ENCODE assay signal across 15 cellular contexts in the genomic region with DNA sequence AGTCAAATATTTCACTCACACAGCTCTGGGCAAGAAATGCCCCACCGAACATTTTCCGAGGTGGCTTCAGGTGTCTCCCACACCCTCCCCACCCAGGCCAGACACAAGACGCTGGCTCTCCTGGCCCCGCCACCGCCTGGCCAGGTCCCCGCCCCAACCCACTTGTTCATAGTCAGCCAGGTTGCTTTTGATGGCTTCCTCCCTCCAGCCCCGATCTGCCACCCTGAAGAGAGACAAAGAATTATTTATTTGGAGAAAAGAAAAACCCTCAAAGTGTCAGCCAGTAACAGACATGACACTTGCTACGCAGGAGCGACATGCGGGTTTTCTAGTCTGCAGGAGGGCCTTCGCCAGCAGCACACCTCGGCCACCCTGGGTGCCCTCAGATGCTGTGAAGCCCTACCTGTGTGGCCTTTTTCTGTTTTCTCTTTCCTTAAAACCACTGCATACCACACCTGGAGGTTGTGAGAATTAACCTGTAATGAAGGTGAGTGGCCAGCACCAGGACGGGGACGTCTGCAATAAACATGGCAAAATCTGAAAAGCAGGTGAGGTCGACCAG. TPM values are rescaled to one million over a fixed set of nuclear protein-coding genes. Genes with fewer than 3 reads are reported as not detected.
DNase-seq lines count a peak whose midpoint lies in the region; ATAC-seq and TF ChIP-seq lines count a peak whose summit lies in the region.
"Had no signal": no experiment of that assay in that cellular context is flagged by ENCODE, and none has a peak within 500 bp of the region (broad histone marks: within the 10 kb centered on the region; RNA-seq: fewer than 3 reads in every experiment).

No MANE protein-coding gene starts in this region.

- no peaks in the 10 kb centered on the region for H3K9me3 ChIP-seq in CD8-positive, alpha-beta T cell (ENCODE audit: low read length)
- no peaks in the 10 kb centered on the region for H3K9me3 ChIP-seq in neuron (ENCODE audit: low read length)
- H3K9me3 ChIP-seq: ovary had no signal

- no peak for ATAC-seq in CD8-positive, alpha-beta T cell
- ATAC-seq in GM18868 (IDR thresholded peaks at IDR 0.05; ENCODE audit: unreplicated experiment): no peak

- peak overlapping the region; percentile 37 for H2AFZ ChIP-seq in neuron (ENCODE audit: low read depth, low read length)

- POLR2A ChIA-PET in CD8-positive, alpha-beta T cell (lab: Charles Lee): no interaction called here

- no peak overlapping the region for H3K4me3 ChIP-seq in CD8-positive, alpha-beta T cell (ENCODE audit: low read depth, low read length)
- H3K4me3 ChIP-seq in neuron (ENCODE audit: low read length): no peak overlapping the region
- H3K4me3 ChIP-seq: lung, ovary had no signal

- no peak overlapping the region for H3K4me3 Mint-ChIP-seq in CD8-positive, alpha-beta T cell
- peak overlapping the region in 2 of 4 donors; percentile 17 to 92 for H3K4me3 Mint-ChIP-seq in IgD-negative memory B cell
- peak overlapping the region; percentile 68 for H3K4me3 Mint-ChIP-seq in glutamatergic neuron (ENCODE audit: unreplicated experiment)
- H3K4me3 Mint-ChIP-seq: activated CD4-positive, alpha-beta memory T cell treated with anti-CD3 and anti-CD28 coated beads, Interleukin-2, amount 10 ng/mL, durations not matched to agents 7 days and 5 days had no signal

- H3K27me3 ChIP-seq in CD8-positive, alpha-beta T cell (ENCODE audit: insufficient read depth, low read length): no peaks in the 10 kb centered on the region
- no peaks in the 10 kb centered on the region for H3K27me3 ChIP-seq in neuron (ENCODE audit: insufficient read depth, low read length)
- H3K27me3 ChIP-seq: ovary had no signal

- H3K9me3 Mint-ChIP-seq in CD8-positive, alpha-beta T cell: no peaks in the 10 kb centered on the region
- H3K9me3 Mint-ChIP-seq in IgD-negative memory B cell: no peaks in the 10 kb centered on the region
- H3K9me3 Mint-ChIP-seq in glutamatergic neuron (ENCODE audit: unreplicated experiment): peaks cover 24% of the 10 kb centered on the region
- H3K9me3 Mint-ChIP-seq: activated CD4-positive, alpha-beta memory T cell treated with anti-CD3 and anti-CD28 coated beads, Interleukin-2, amount 10 ng/mL, durations not matched to agents 7 days and 5 days; activated T-helper 2 cell treated with anti-CD3 and anti-CD28 coated beads, Interferon-gamma antibody, Interleukin-2, Interleukin-4, amounts not matched to agents 10 μg/mL and 5 μg/mL and 100 μg/mL, durations not matched to agents 14 hours and 24 hours and 36 hours had no signal

- no peak for TF ChIP-seq CTCF in CD8-positive, alpha-beta T cell (IDR thresholded peaks at IDR 0.05)
- no peak for TF ChIP-seq CTCF in glutamatergic neuron (IDR thresholded peaks at IDR 0.05; ENCODE audit: partially characterized antibody, unreplicated experiment)

- intact Hi-C loops in CD8-positive, alpha-beta T cell (cut with DNase I, micrococcal nuclease): no loop called here

- H3K27me3 Mint-ChIP-seq in CD8-positive, alpha-beta T cell (ENCODE audit: low read depth): no peaks in the 10 kb centered on the region
- H3K27me3 Mint-ChIP-seq in IgD-negative memory B cell (no peaks in the 10 kb centered on the region), glutamatergic neuron (ENCODE audit: unreplicated experiment) (peaks cover 17% of the 10 kb centered on the region)
- H3K27me3 Mint-ChIP-seq: activated CD4-positive, alpha-beta memory T cell treated with anti-CD3 and anti-CD28 coated beads, Interleukin-2, amount 10 ng/mL, durations not matched to agents 7 days and 5 days had no signal

- CTCF ChIA-PET in CD8-positive, alpha-beta T cell (lab: Charles Lee): interaction anchor here (0.7 kb wide), 1 partner anchor 111 kb away, joined by 3 read pairs; no protein-coding TSS in a partner anchor

- peaks cover 67% of the 10 kb centered on the region for H3K4me1 ChIP-seq in CD8-positive, alpha-beta T cell (ENCODE audit: insufficient read depth, low read length)
- H3K4me1 ChIP-seq in neuron (ENCODE audit: insufficient read depth, low read length): peaks cover 44% of the 10 kb centered on the region

- no peaks in the 10 kb centered on the region for H3K36me3 ChIP-seq in CD8-positive, alpha-beta T cell (ENCODE audit: insufficient read depth, low read length)
- peaks cover 27% of the 10 kb centered on the region for H3K36me3 ChIP-seq in neuron (ENCODE audit: insufficient read depth, low read length)
- H3K36me3 ChIP-seq: ovary had no signal

- peaks cover 78% of the 10 kb centered on the region for H3K4me1 Mint-ChIP-seq in CD8-positive, alpha-beta T cell (ENCODE audit: low read depth)
- H3K4me1 Mint-ChIP-seq in IgD-negative memory B cell: peaks cover 39 to 48% (median 42%) of the 10 kb centered on the region in 3 donors
- peaks cover 62% of the 10 kb centered on the region for H3K4me1 Mint-ChIP-seq in glutamatergic neuron (ENCODE audit: low read depth, unreplicated experiment)

- peaks cover 40% of the 10 kb centered on the region for H3K36me3 Mint-ChIP-seq in CD8-positive, alpha-beta T cell
- no peaks in the 10 kb centered on the region for H3K36me3 Mint-ChIP-seq in IgD-negative memory B cell
- peaks cover 4% of the 10 kb centered on the region for H3K36me3 Mint-ChIP-seq in glutamatergic neuron (ENCODE audit: unreplicated experiment)

- peak overlapping the region; percentile 45 for H3K27ac Mint-ChIP-seq in CD8-positive, alpha-beta T cell
- H3K27ac Mint-ChIP-seq in IgD-negative memory B cell: peak overlapping the region; percentile 87 to 94 (median 90)
- peak overlapping the region; percentile 99 for H3K27ac Mint-ChIP-seq in glutamatergic neuron (ENCODE audit: unreplicated experiment)
- H3K27ac Mint-ChIP-seq: activated CD4-positive, alpha-beta memory T cell treated with anti-CD3 and anti-CD28 coated beads, Interleukin-2, amount 10 ng/mL, durations not matched to agents 7 days and 5 days; activated T-helper 2 cell treated with anti-CD3 and anti-CD28 coated beads, Interferon-gamma antibody, Interleukin-2, Interleukin-4, amounts not matched to agents 10 μg/mL and 5 μg/mL and 100 μg/mL, durations not matched to agents 14 hours and 24 hours and 36 hours had no signal

- DNase-seq in CD8-positive, alpha-beta T cell: no peak
- DNase-seq in glutamatergic neuron (no peak), HPDE6-E6E7 (ENCODE audit: extremely low spot score) (no peak)
- DNase-seq in stimulated activated CD4-positive, alpha-beta T cell treated with anti-CD3 and anti-CD28 coated beads, Interleukin-2, amount 100 ng/mL, for 48 hours: no peak
- no peak for DNase-seq in activated CD4-positive, alpha-beta T cell treated with anti-CD3 and anti-CD28 coated beads for 48 hours
- DNase-seq: activated CD4-positive, alpha-beta memory T cell treated with anti-CD3 and anti-CD28 coated beads, Interleukin-2, amount 10 ng/mL, durations not matched to agents 7 days and 5 days; NCI-H1092; NCI-H2171; SIG-M5 had no signal

- H3K27ac ChIP-seq in CD8-positive, alpha-beta T cell (ENCODE audit: low read depth, low read length): no peak overlapping the region

RNA-seq across cellular contexts. Expression of a gene that starts 27.2 kb away (rescaled TPM):
- 10 to 100 TPM; 41.5 to 47.7 TPM for total RNA-seq in CD8-positive, alpha-beta T cell
- polyA plus RNA-seq in IgD-negative memory B cell: 6.6 TPM
- 608 TPM for total RNA-seq in glutamatergic neuron (ENCODE audit: unreplicated experiment)

Comparison
In these comparisons a context has a peak if more than half of its experiments do, and no peak if none do; other contexts are left out.
1. H3K27ac Mint-ChIP-seq: peak in every context shown above with its lines; median percentile 99 in glutamatergic neuron; 90 in IgD-negative memory B cell; 45 in CD8-positive, alpha-beta T cell.
2. RNA of a gene that starts 27.2 kb away (total RNA-seq): 608 TPM in glutamatergic neuron (single experiment); 41.5 to 47.7 TPM in CD8-positive, alpha-beta T cell; every median in the first group is over 10 times any median in the second.